29 cellular contexts compared by ENCODE assay signal in genomic region chr7:26136831-26137230, GRCh38.
"Had no signal": no experiment of that assay in that cellular context is flagged by ENCODE, and none has a peak within 500 bp of the region (broad histone marks: within the 10 kb centered on the region; RNA-seq: fewer than 3 reads in every experiment).

No MANE protein-coding gene starts in this region.

- H3K27ac ChIP-seq: adrenal gland, body of pancreas, epithelial cell of prostate, esophagus squamous epithelium, gastroesophageal sphincter, heart right ventricle, hepatocyte had no signal

- H3K36me3 ChIP-seq: adrenal gland, esophagus squamous epithelium, gastroesophageal sphincter, heart right ventricle had no signal

- DNase-seq: activated CD4-positive, alpha-beta memory T cell treated with anti-CD3 and anti-CD28 coated beads, Interleukin-2, amount 10 ng/mL, durations not matched to agents 7 days and 5 days; activated CD4-positive, alpha-beta T cell treated with anti-CD3 and anti-CD28 coated beads for 1 hour; activated CD4-positive, alpha-beta T cell treated with anti-CD3 and anti-CD28 coated beads for 4 hours; activated CD4-positive, alpha-beta T cell treated with anti-CD3 and anti-CD28 coated beads, Interleukin-2, amount 10 ng/mL, durations not matched to agents 7 days and 5 days; activated CD4-positive, alpha-beta T cell treated with anti-CD3 and anti-CD28 coated beads, Interleukin-2, amount 50 U/mL, for 4 hours; activated CD8-positive, alpha-beta memory T cell treated with anti-CD3 and anti-CD28 coated beads, Interleukin-2, amount 50 U/mL, for 48 hours; activated effector memory CD4-positive, alpha-beta T cell treated with Interleukin-2 at 50 U/mL for 16 hours; activated gamma-delta T cell treated with Interleukin-2 at 50 U/mL for 16 hours; activated naive CD4-positive, alpha-beta T cell treated with anti-CD3 and anti-CD28 coated beads for 36 hours; activated naive CD8-positive, alpha-beta T cell treated with anti-CD3 and anti-CD28 coated beads for 36 hours; activated naive CD8-positive, alpha-beta T cell treated with anti-CD3 and anti-CD28 coated beads, Interleukin-2, amount 50 U/mL, for 24 hours; activated T-cell treated with anti-CD3 and anti-CD28 coated beads for 4 hours; activated T-cell treated with anti-CD3 and anti-CD28 coated beads, Interleukin-2, amount 50 U/mL, for 24 hours; adrenal gland; amygdala; aorta; body of pancreas; caudate nucleus; cortex of kidney; effector CD8-positive, alpha-beta T cell; esophagus squamous epithelium; foreskin melanocyte; heart right ventricle; T-helper 2 cell had no signal

- H3K9me3 ChIP-seq: adrenal gland, body of pancreas, esophagus squamous epithelium, gastroesophageal sphincter had no signal

- H3K4me3 ChIP-seq: adrenal gland, body of pancreas, esophagus squamous epithelium, gastroesophageal sphincter, heart right ventricle, hepatocyte had no signal

- H3K27me3 ChIP-seq: adrenal gland, body of pancreas, esophagus squamous epithelium, gastroesophageal sphincter, hepatocyte had no signal

- ATAC-seq: activated naive CD8-positive, alpha-beta T cell treated with anti-CD3 and anti-CD28 coated beads, Interleukin-2, amount 50 U/mL, for 24 hours; activated T-helper 17 cell treated with anti-CD3 and anti-CD28 coated beads, Interleukin-2, amount 50 U/mL, for 72 hours; body of pancreas; gastroesophageal sphincter; heart right ventricle; WTC11 had no signal

- H3K4me1 ChIP-seq: adrenal gland, body of pancreas, esophagus squamous epithelium, gastroesophageal sphincter had no signal
